Comparison of ENCODE assay signal across 8 cellular contexts in the genomic region with DNA sequence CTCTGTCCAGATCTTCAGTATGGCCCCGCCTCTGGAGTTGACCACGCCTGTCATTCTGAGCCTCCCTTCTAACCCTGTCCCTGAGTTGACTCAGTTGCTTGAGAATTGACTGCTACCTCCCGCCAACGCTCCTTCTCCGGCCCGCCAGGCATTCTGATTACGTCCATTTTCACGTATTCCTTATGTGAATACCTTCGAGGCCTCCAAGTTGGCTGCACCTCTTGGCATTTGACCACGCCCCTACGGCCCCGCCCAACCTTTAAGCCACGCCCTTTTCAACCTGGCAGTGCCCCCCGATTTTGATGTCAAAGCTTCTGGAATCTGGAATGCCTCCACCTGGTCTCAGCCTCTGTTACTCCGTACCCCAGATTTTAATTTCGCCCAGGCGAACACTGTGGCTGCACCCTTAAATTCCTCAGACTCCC. TPM values are rescaled to one million over a fixed set of nuclear protein-coding genes. Genes with fewer than 3 reads are reported as not detected.
DNase-seq lines count a peak whose midpoint lies in the region; ATAC-seq and TF ChIP-seq lines count a peak whose summit lies in the region.

No MANE protein-coding gene starts in this region.

- peaks cover 25% of the 10 kb centered on the region for H3K4me1 ChIP-seq in Caco-2
- peaks cover 14% of the 10 kb centered on the region; the same call in 1 of the 2 replicates for H3K4me1 ChIP-seq in Panc1 (ENCODE audit: control insufficient read depth, insufficient read depth, low read length)
- peaks cover 13% of the 10 kb centered on the region for H3K4me1 ChIP-seq in colonic mucosa
- peaks cover 10 to 24% of the 10 kb centered on the region in 2 donors for H3K4me1 ChIP-seq in neuronal stem cell (ENCODE audit: control insufficient read depth in 2 of 2, insufficient read depth in 1 of 2, low read depth in 1 of 2, low read length in 2 of 2)

- CTCF ChIA-PET in Caco-2 (lab: Charles Lee) (interaction anchor here (0.5 to 3.9 kb wide), 31 partner anchors 10 to 223 kb away, joined by 3 to 77 read pairs (median 9); a partner anchor contains a TSS), Panc1 (lab: Charles Lee) (interaction anchor here (1.0 to 1.9 kb wide), 3 partner anchors 34 to 162 kb away, joined by 3 to 8 read pairs (median 3); no protein-coding TSS in a partner anchor)

- H3K79me1 ChIP-seq in neuronal stem cell (ENCODE audit: low read depth, low read length), result no peaks in the 10 kb centered on the region

- no peak overlapping the region for H2BK120ac ChIP-seq in neuronal stem cell (ENCODE audit: low read depth, low read length)

- TF ChIP-seq CTCF in Caco-2 (IDR thresholded peaks at IDR 0.05; ENCODE audit: insufficient read depth in 1 of 2, low read depth in 1 of 2, low read length in 1 of 2, severe bottlenecking in 1 of 2, unreplicated experiment in 1 of 2) (no peak), Panc1 (IDR thresholded peaks at IDR 0.05) (no peak), colonic mucosa (IDR thresholded peaks at IDR 0.05) (no peak), dorsolateral prefrontal cortex (IDR thresholded peaks at IDR 0.05 in 54 of 56, conservative IDR thresholded peaks at IDR 0.05 in 2 of 56; ENCODE audit: low read depth in 1 of 56, partially characterized antibody in 56 of 56) (no peak)

- no peak overlapping the region for H3K14ac ChIP-seq in neuronal stem cell (ENCODE audit: low read length)

- H3K4ac ChIP-seq in neuronal stem cell (ENCODE audit: low read length), result no peak overlapping the region

- no peak overlapping the region for H2AK5ac ChIP-seq in neuronal stem cell (ENCODE audit: low read depth, low read length)

- H3K9me3 Mint-ChIP-seq in Caco-2 (ENCODE audit: unreplicated experiment), result no peaks in the 10 kb centered on the region

- POLR2A ChIA-PET in Caco-2 (lab: Charles Lee) (interaction anchor here (0.6 to 1.5 kb wide), 7 partner anchors 10 to 173 kb away, joined by 3 to 9 read pairs (median 5); a partner anchor contains a TSS), Panc1 (lab: Charles Lee) (no interaction called here)

- H3K27ac Mint-ChIP-seq in Caco-2 (ENCODE audit: unreplicated experiment), result peak overlapping the region; percentile 84

- BruUV-seq in Caco-2 (replicated peaks; lab: Mats Ljungman, UMichigan) (no TSS peak), Panc1 (replicated peaks; lab: Mats Ljungman, UMichigan) (no TSS peak)

- no peak overlapping the region for H2BK15ac ChIP-seq in neuronal stem cell (ENCODE audit: low read length)

- H3K9me3 ChIP-seq in Caco-2 (no peaks in the 10 kb centered on the region), Panc1 (ENCODE audit: control insufficient read depth, insufficient read depth, low read depth, low read length) (no peaks in the 10 kb centered on the region), colonic mucosa (no peaks in the 10 kb centered on the region), neuronal stem cell (replicated peaks in 1 of 2; ENCODE audit: control insufficient read depth in 2 of 2, insufficient read depth in 1 of 2, low read depth in 1 of 2, low read length in 2 of 2) (no peaks in the 10 kb centered on the region)

- intact Hi-C loops in Caco-2 (cut with micrococcal nuclease; ENCODE audit: unreplicated experiment), result loop anchor here (10.0 kb wide), 1 partner anchor 146 kb away; a partner anchor contains a TSS
- intact Hi-C loops in Panc1 (cut with micrococcal nuclease; ENCODE audit: unreplicated experiment), result no loop called here
- intact Hi-C loops in colonic mucosa (cut with DNase I), result loop anchor here (10.0 kb wide), 1 partner anchor 116 kb away; no protein-coding TSS in a partner anchor
- intact Hi-C loops in dorsolateral prefrontal cortex (cut with DNase I), result loop anchor here (5.0 to 10.0 kb wide), 3 partner anchors 51 to 134 kb away; a partner anchor contains a TSS

- H2AFZ ChIP-seq in neuronal stem cell (ENCODE audit: low read length), result peak overlapping the region; percentile 85

- H3K23ac ChIP-seq in neuronal stem cell (ENCODE audit: low read depth, low read length, poor library complexity), result no peak overlapping the region

- H2BK12ac ChIP-seq in neuronal stem cell (ENCODE audit: low read length), result no peak overlapping the region

- WGBS in neuronal stem cell (ENCODE audit: extremely low coverage in 2 of 2, insufficient read length in 2 of 2, insufficient replicate concordance in 1 of 2), 2 donors, result no CpG with 5 or more reads among the region's 17 CpGs

- no peak for ATAC-seq in Panc1

- H3K4me2 ChIP-seq in neuronal stem cell (ENCODE audit: insufficient read depth, low read length, poor library complexity, severe bottlenecking), result peak overlapping the region; percentile 95

- H4K8ac ChIP-seq in neuronal stem cell (ENCODE audit: low read depth, low read length), result no peak overlapping the region

- peaks cover 26% of the 10 kb centered on the region for H3K36me3 Mint-ChIP-seq in Caco-2 (ENCODE audit: insufficient read depth, unreplicated experiment)

- no peak overlapping the region for H3K18ac ChIP-seq in neuronal stem cell (ENCODE audit: low read length)

- H2BK5ac ChIP-seq in neuronal stem cell (ENCODE audit: low read length), result no peak overlapping the region

- no peaks in the 10 kb centered on the region for H3K27me3 ChIP-seq in Caco-2 (replicated peaks; ENCODE audit: control insufficient read depth, insufficient read depth, low read length)
- no peaks in the 10 kb centered on the region for H3K27me3 ChIP-seq in Panc1 (ENCODE audit: control insufficient read depth, insufficient read depth, low read length)
- peaks cover 18% of the 10 kb centered on the region for H3K27me3 ChIP-seq in colonic mucosa
- peaks cover 0 to 19% (median 10%) of the 10 kb centered on the region in 3 experiments for H3K27me3 ChIP-seq in neuronal stem cell (ENCODE audit: control insufficient read depth in 3 of 3, insufficient read depth in 3 of 3, low read depth in 1 of 3, low read length in 3 of 3)
- H3K27me3 ChIP-seq in dorsolateral prefrontal cortex, result no peaks in the 10 kb centered on the region

- in situ Hi-C loops in Panc1 (cut with HindIII; ENCODE audit: low pct_unique_long_range_greater_than_20kb, low sequenced_read_pairs), result no loop called here

- H3K27me3 Mint-ChIP-seq in Caco-2 (ENCODE audit: insufficient read depth, unreplicated experiment), result no peaks in the 10 kb centered on the region

- no peak overlapping the region; the same call in 1 of the 2 replicates for H3K4me3 ChIP-seq in Caco-2 (ENCODE audit: low read depth, low read length)
- H3K4me3 ChIP-seq in Panc1 (ENCODE audit: low read depth in 2 of 2, low read length in 2 of 2), result peak overlapping the region; percentile 52 to 69
- no peak overlapping the region for H3K4me3 ChIP-seq in colonic mucosa
- peak overlapping the region in 1 of 2 donors; percentile 45 for H3K4me3 ChIP-seq in neuronal stem cell (ENCODE audit: low read length in 2 of 2)
- H3K4me3 ChIP-seq in dorsolateral prefrontal cortex, result peak overlapping the region in 13 of 59 donors; percentile 68 to 87 (median 80)

- H3K27ac ChIP-seq in Panc1 (ENCODE audit: low read length), result peak overlapping the region; percentile 77
- peak overlapping the region; percentile 67 for H3K27ac ChIP-seq in colonic mucosa
- no peak overlapping the region for H3K27ac ChIP-seq in neuronal stem cell (replicated peaks; ENCODE audit: low read length)
- peak overlapping the region in 24 of 59 donors; percentile 55 to 100 (median 97) for H3K27ac ChIP-seq in dorsolateral prefrontal cortex

- H3K9ac ChIP-seq in colonic mucosa (ENCODE audit: low read depth in 2 of 2, low read length in 2 of 2) (peak overlapping the region in 1 of 2 donors; percentile 66), neuronal stem cell (ENCODE audit: low read depth, low read length, poor library complexity) (no peak overlapping the region)

- no peaks in the 10 kb centered on the region for H3K36me3 ChIP-seq in Caco-2 (ENCODE audit: control insufficient read depth, insufficient read depth, low read length)
- H3K36me3 ChIP-seq in Panc1 (ENCODE audit: control insufficient read depth, insufficient read depth, low read length), result no peaks in the 10 kb centered on the region
- H3K36me3 ChIP-seq in colonic mucosa, result no peaks in the 10 kb centered on the region
- no peaks in the 10 kb centered on the region for H3K36me3 ChIP-seq in neuronal stem cell (replicated peaks in 1 of 2; ENCODE audit: control insufficient read depth in 2 of 2, insufficient read depth in 2 of 2, low read length in 2 of 2)

- H4K91ac ChIP-seq in neuronal stem cell (ENCODE audit: low read depth, low read length, poor library complexity), result no peak overlapping the region

- peaks cover 25% of the 10 kb centered on the region for H3K4me1 Mint-ChIP-seq in Caco-2 (ENCODE audit: low read depth, unreplicated experiment)

- peak overlapping the region; percentile 75 for H3K4me3 Mint-ChIP-seq in Caco-2 (ENCODE audit: unreplicated experiment)

- DNase-seq in Caco-2 (no peak), Panc1 (ENCODE audit: low read depth, low spot score) (no peak), colonic mucosa (peak; percentile 68), neuronal stem cell (ENCODE audit: low spot score) (no peak), dorsolateral prefrontal cortex (no peak), NCI-H446 treated with DMSO at 0.1 percent for 48 hours (lab: John Stamatoyannopoulos, UW) (no peak), mesenteric fat pad (ENCODE audit: low spot score) (no peak), SK-N-DZ (ENCODE audit: low spot score) (no peak)

RNA-seq across cellular contexts. Expression of a gene that starts 1.7 kb away (rescaled TPM):
- total RNA-seq in Caco-2 (2022) (33.9 and 38.8 TPM in 2 replicates), Panc1 (2021; ENCODE audit: unreplicated experiment) (32.7 TPM), colonic mucosa (100 to 1,000 TPM in 1 of 2 donors, 10 to 100 TPM in 1; 96.2 to 106 TPM), dorsolateral prefrontal cortex (100 to 1,000 TPM in 112 of 120 experiments, 10 to 100 TPM in 8; 86.4 to 266 (median 132) TPM), mesenteric fat pad (33.6 TPM)
- 30.7 TPM for polyA plus RNA-seq in Panc1 (2012; ENCODE audit: insufficient read length)
- 8.1 TPM for polyA plus RNA-seq in neuronal stem cell (2013, experiment 1 of 2)
- 8.1 TPM for polyA plus RNA-seq in neuronal stem cell (2013, experiment 2 of 2)
- polyA plus RNA-seq in SK-N-DZ (2014; cell fraction: cytosol; rRNA removed), result 13.8 and 15.8 TPM in 2 replicates
- 74.0 and 82.6 TPM in 2 replicates for polyA plus RNA-seq in SK-N-DZ (2014; cell fraction: nucleus; rRNA removed)

RNA-seq across cellular contexts. Expression of a gene that starts 27.2 kb away (rescaled TPM):
- total RNA-seq in Caco-2 (2022) (2.6 and 4.6 TPM in 2 replicates), Panc1 (2021; ENCODE audit: unreplicated experiment) (2.0 TPM), colonic mucosa (1 to 10 TPM; 8.3 to 9.5 TPM), dorsolateral prefrontal cortex (10 to 100 TPM in 16 of 120 experiments, 1 to 10 TPM in 91, under 1 TPM in 12, not detected in 1; 0.29 to 22.2 (median 3.7) TPM), mesenteric fat pad (7.1 TPM)
- polyA plus RNA-seq in Panc1 (2012; ENCODE audit: insufficient read length), result 1.9 TPM
- polyA plus RNA-seq in neuronal stem cell (2013, experiment 1 of 2), result 0.17 TPM
- polyA plus RNA-seq in neuronal stem cell (2013, experiment 2 of 2), result 0.03 TPM
- 0.53 and 2.0 TPM in 2 replicates for polyA plus RNA-seq in SK-N-DZ (2014; cell fraction: cytosol; rRNA removed)
- polyA plus RNA-seq in SK-N-DZ (2014; cell fraction: nucleus; rRNA removed), result 4.6 and 14.6 TPM in 2 replicates

RNA-seq across cellular contexts. Expression of a gene that starts 38.8 kb away (rescaled TPM):
- total RNA-seq in Caco-2 (2022) (not detected in 2 replicates), Panc1 (2021; ENCODE audit: unreplicated experiment) (0.23 TPM), colonic mucosa (1 to 10 TPM in 1 of 2 donors, under 1 TPM in 1; 0.52 to 2.0 TPM), dorsolateral prefrontal cortex (10 to 100 TPM in 26 of 120 experiments, 1 to 10 TPM in 92, under 1 TPM in 2; 0.78 to 30.3 (median 6.6) TPM), mesenteric fat pad (32.7 TPM)
- not detected for polyA plus RNA-seq in Panc1 (2012; ENCODE audit: insufficient read length)
- polyA plus RNA-seq in neuronal stem cell (2013, experiment 1 of 2), result 0.04 TPM
- polyA plus RNA-seq in neuronal stem cell (2013, experiment 2 of 2), result 0.06 TPM
- polyA plus RNA-seq in SK-N-DZ (2014; cell fraction: cytosol; rRNA removed), result 1.3 and 1.7 TPM in 2 replicates
- 0.62 and 1.2 TPM in 2 replicates for polyA plus RNA-seq in SK-N-DZ (2014; cell fraction: nucleus; rRNA removed)

RNA-seq across cellular contexts. Expression of a gene that starts 50.9 kb away (rescaled TPM):
- 579 and 587 TPM in 2 replicates for total RNA-seq in Caco-2 (2022)
- total RNA-seq in Panc1 (2021; ENCODE audit: unreplicated experiment), result 496 TPM
- 674 TPM for polyA plus RNA-seq in Panc1 (2012; ENCODE audit: insufficient read length)
- 100 to 1,000 TPM; 269 to 484 TPM for total RNA-seq in colonic mucosa
- 2,162 TPM for polyA plus RNA-seq in neuronal stem cell (2013, experiment 1 of 2)
- 2,125 TPM for polyA plus RNA-seq in neuronal stem cell (2013, experiment 2 of 2)
- 100 to 1,000 TPM; 125 to 259 (median 201) TPM for total RNA-seq in dorsolateral prefrontal cortex
- total RNA-seq in mesenteric fat pad, result 239 TPM
- polyA plus RNA-seq in SK-N-DZ (2014; cell fraction: cytosol; rRNA removed), result 612 and 851 TPM in 2 replicates
- polyA plus RNA-seq in SK-N-DZ (2014; cell fraction: nucleus; rRNA removed), result 422 and 469 TPM in 2 replicates

RNA-seq across cellular contexts. Expression of a gene that starts 51.6 kb away (rescaled TPM):
- total RNA-seq in Caco-2 (2022) (16.9 and 20.2 TPM in 2 replicates), Panc1 (2021; ENCODE audit: unreplicated experiment) (19.4 TPM), colonic mucosa (10 to 100 TPM; 10.7 to 11.2 TPM), dorsolateral prefrontal cortex (10 to 100 TPM in 31 of 120 experiments, 1 to 10 TPM in 89; 3.0 to 16.5 (median 8.6) TPM), mesenteric fat pad (7.7 TPM)
- polyA plus RNA-seq in Panc1 (2012; ENCODE audit: insufficient read length), result 20.4 TPM
- 9.8 TPM for polyA plus RNA-seq in neuronal stem cell (2013, experiment 1 of 2)
- polyA plus RNA-seq in neuronal stem cell (2013, experiment 2 of 2), result 10.3 TPM
- 13.2 and 17.4 TPM in 2 replicates for polyA plus RNA-seq in SK-N-DZ (2014; cell fraction: cytosol; rRNA removed)
- 25.7 and 29.0 TPM in 2 replicates for polyA plus RNA-seq in SK-N-DZ (2014; cell fraction: nucleus; rRNA removed)

Comparison
In these comparisons a context has a peak if more than half of its experiments do, and no peak if none do; other contexts are left out.
1. H3K4me3 ChIP-seq: peak in Panc1 (2 of 2); none in Caco-2 (single experiment) and colonic mucosa (single experiment).